Comparison of ENCODE assay signal across 1 cellular context in the genomic region with DNA sequence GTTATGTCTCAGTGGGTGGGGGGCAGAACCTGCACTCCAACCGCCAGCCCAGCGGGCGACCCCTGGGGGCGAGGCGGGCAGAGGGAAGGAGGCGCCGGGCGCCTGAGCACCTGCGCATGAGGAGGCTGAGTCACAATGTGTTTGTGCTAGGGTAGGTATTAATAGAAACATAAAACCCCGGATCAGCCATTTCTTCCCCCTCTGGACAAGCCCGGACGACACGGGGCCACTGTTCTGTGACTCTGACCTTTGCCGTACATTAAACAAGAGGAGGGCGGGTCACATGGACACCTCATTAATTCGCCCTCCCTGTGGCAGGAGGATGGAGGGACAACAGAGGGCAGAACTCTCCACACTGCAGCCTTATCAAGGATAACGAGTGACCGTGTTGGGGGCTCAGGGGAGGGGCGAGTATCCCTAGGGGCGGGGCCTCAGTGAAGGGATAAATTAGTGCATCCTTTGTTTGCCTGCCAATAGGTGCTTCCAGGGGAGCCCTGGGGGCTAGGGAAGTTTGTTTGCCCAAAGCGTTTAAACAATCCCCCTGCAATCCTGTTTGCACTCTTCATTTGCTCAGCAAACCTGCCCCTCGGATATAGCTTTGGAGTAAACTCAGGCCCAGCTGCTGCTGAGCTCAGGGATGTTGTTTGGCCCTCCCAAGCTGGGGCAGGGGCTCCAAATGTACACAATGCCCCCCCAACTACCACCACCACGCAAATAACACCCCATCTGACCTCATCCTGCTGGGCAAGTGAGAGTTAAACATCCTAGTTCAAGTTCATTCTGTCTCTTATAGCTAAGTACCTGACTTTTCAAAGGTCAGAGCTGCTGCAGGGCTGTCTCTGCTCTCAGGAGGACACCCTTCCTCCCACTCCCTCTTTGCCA.
TF ChIP-seq lines count a peak whose summit lies in the region.

No MANE protein-coding gene starts in this region.

TF ChIP-seq in HepG2, 621 proteins besides CTCF, POLR2A, EP300 and RAD21 (continued from another document and continues in another):
- TF ChIP-seq, protein P1, sequence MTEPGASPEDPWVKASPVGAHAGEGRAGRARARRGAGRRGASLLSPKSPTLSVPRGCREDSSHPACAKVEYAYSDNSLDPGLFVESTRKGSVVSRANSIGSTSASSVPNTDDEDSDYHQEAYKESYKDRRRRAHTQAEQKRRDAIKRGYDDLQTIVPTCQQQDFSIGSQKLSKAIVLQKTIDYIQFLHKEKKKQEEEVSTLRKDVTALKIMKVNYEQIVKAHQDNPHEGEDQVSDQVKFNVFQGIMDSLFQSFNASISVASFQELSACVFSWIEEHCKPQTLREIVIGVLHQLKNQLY (CRISPR knock-in tag; IDR thresholded peaks at IDR 0.05), result no peak
- TF ChIP-seq CCAR2 (optimal IDR thresholded peaks at IDR 0.05; ENCODE audit: low read depth, low read length), result no peak
- no peak; the same call in 1 of the 2 replicates for TF ChIP-seq MIER2 (CRISPR knock-in tag; IDR thresholded peaks at IDR 0.05)
- no peak for TF ChIP-seq NONO (IDR thresholded peaks at IDR 0.05)
- TF ChIP-seq NONO (CRISPR knock-in tag; conservative IDR thresholded peaks at IDR 0.05), result peak; percentile 88
- 0 out of 2 replicates have a peak, but pooled peaks have one; percentile 74 for TF ChIP-seq KDM5B (CRISPR knock-in tag; IDR thresholded peaks at IDR 0.05; ENCODE audit: borderline replicate concordance)
- TF ChIP-seq, protein P2, sequence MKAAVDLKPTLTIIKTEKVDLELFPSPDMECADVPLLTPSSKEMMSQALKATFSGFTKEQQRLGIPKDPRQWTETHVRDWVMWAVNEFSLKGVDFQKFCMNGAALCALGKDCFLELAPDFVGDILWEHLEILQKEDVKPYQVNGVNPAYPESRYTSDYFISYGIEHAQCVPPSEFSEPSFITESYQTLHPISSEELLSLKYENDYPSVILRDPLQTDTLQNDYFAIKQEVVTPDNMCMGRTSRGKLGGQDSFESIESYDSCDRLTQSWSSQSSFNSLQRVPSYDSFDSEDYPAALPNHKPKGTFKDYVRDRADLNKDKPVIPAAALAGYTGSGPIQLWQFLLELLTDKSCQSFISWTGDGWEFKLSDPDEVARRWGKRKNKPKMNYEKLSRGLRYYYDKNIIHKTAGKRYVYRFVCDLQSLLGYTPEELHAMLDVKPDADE (CRISPR knock-in tag; IDR thresholded peaks at IDR 0.05), result no peak
- no peak for TF ChIP-seq CC2D1A (CRISPR knock-in tag; IDR thresholded peaks at IDR 0.05)
- no peak for TF ChIP-seq MBNL3 (CRISPR knock-in tag; conservative IDR thresholded peaks at IDR 0.05)
- TF ChIP-seq ERF (CRISPR knock-in tag; IDR thresholded peaks at IDR 0.05), result peak; percentile 37; the same call in 1 of the 2 replicates
- TF ChIP-seq, protein P3, sequence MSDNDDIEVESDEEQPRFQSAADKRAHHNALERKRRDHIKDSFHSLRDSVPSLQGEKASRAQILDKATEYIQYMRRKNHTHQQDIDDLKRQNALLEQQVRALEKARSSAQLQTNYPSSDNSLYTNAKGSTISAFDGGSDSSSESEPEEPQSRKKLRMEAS (IDR thresholded peaks at IDR 0.05), result no peak; the same call in 1 of the 2 replicates
- peak; percentile 94 for TF ChIP-seq NR2F6 (IDR thresholded peaks at IDR 0.05)
- TF ChIP-seq NR2F6 (CRISPR knock-in tag; IDR thresholded peaks at IDR 0.05), result peak; percentile 73
- no peak for TF ChIP-seq POLR2AphosphoS2 (IDR thresholded peaks at IDR 0.05; ENCODE audit: low read depth, low read length)
- TF ChIP-seq, protein P4, sequence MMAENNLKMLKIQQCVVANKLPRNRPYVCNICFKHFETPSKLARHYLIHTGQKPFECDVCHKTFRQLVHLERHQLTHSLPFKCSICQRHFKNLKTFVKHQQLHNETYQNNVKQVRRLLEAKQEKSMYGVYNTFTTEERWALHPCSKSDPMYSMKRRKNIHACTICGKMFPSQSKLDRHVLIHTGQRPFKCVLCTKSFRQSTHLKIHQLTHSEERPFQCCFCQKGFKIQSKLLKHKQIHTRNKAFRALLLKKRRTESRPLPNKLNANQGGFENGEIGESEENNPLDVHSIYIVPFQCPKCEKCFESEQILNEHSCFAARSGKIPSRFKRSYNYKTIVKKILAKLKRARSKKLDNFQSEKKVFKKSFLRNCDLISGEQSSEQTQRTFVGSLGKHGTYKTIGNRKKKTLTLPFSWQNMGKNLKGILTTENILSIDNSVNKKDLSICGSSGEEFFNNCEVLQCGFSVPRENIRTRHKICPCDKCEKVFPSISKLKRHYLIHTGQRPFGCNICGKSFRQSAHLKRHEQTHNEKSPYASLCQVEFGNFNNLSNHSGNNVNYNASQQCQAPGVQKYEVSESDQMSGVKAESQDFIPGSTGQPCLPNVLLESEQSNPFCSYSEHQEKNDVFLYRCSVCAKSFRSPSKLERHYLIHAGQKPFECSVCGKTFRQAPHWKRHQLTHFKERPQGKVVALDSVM (CRISPR knock-in tag; IDR thresholded peaks at IDR 0.05), result no peak
- TF ChIP-seq ZNF20 (CRISPR knock-in tag; IDR thresholded peaks at IDR 0.05), result no peak
- peak; percentile 30; the same call in 1 of the 2 replicates for TF ChIP-seq AHR (CRISPR knock-in tag; IDR thresholded peaks at IDR 0.05)
- TF ChIP-seq, protein P5, sequence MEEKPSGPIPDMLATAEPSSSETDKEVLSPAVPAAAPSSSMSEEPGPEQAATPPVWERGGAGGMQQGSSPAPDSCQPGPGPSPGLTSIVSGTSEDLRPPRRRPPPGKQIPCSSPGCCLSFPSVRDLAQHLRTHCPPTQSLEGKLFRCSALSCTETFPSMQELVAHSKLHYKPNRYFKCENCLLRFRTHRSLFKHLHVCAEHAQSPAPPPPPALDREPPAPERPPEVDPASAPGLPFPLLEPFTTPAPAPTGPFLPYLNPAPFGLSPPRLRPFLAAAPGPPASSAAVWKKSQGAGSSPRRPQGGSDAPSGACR (CRISPR knock-in tag; IDR thresholded peaks at IDR 0.05), result no peak
- no peak for TF ChIP-seq HNRNPUL1 (IDR thresholded peaks at IDR 0.05; ENCODE audit: low read depth, low read length)
- TF ChIP-seq, protein P6, sequence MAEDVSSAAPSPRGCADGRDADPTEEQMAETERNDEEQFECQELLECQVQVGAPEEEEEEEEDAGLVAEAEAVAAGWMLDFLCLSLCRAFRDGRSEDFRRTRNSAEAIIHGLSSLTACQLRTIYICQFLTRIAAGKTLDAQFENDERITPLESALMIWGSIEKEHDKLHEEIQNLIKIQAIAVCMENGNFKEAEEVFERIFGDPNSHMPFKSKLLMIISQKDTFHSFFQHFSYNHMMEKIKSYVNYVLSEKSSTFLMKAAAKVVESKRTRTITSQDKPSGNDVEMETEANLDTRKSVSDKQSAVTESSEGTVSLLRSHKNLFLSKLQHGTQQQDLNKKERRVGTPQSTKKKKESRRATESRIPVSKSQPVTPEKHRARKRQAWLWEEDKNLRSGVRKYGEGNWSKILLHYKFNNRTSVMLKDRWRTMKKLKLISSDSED (CRISPR knock-in tag; IDR thresholded peaks at IDR 0.05), result no peak
- TF ChIP-seq, protein P7, sequence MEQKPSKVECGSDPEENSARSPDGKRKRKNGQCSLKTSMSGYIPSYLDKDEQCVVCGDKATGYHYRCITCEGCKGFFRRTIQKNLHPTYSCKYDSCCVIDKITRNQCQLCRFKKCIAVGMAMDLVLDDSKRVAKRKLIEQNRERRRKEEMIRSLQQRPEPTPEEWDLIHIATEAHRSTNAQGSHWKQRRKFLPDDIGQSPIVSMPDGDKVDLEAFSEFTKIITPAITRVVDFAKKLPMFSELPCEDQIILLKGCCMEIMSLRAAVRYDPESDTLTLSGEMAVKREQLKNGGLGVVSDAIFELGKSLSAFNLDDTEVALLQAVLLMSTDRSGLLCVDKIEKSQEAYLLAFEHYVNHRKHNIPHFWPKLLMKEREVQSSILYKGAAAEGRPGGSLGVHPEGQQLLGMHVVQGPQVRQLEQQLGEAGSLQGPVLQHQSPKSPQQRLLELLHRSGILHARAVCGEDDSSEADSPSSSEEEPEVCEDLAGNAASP (CRISPR knock-in tag; IDR thresholded peaks at IDR 0.05; ENCODE audit: borderline replicate concordance), result peak; percentile 98
- peak; percentile 63 for TF ChIP-seq ZNF263 (CRISPR knock-in tag; IDR thresholded peaks at IDR 0.05)
- TF ChIP-seq, protein P8, sequence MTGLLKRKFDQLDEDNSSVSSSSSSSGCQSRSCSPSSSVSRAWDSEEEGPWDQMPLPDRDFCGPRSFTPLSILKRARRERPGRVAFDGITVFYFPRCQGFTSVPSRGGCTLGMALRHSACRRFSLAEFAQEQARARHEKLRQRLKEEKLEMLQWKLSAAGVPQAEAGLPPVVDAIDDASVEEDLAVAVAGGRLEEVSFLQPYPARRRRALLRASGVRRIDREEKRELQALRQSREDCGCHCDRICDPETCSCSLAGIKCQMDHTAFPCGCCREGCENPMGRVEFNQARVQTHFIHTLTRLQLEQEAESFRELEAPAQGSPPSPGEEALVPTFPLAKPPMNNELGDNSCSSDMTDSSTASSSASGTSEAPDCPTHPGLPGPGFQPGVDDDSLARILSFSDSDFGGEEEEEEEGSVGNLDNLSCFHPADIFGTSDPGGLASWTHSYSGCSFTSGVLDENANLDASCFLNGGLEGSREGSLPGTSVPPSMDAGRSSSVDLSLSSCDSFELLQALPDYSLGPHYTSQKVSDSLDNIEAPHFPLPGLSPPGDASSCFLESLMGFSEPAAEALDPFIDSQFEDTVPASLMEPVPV (CRISPR knock-in tag; IDR thresholded peaks at IDR 0.05), result no peak
- TF ChIP-seq ZNF468 (CRISPR knock-in tag; IDR thresholded peaks at IDR 0.05), result no peak
- TF ChIP-seq YEATS2 (CRISPR knock-in tag; IDR thresholded peaks at IDR 0.05; ENCODE audit: borderline replicate concordance), result no peak
- no peak; the same call in 1 of the 2 replicates for TF ChIP-seq ZNF556 (CRISPR knock-in tag; IDR thresholded peaks at IDR 0.05; ENCODE audit: borderline replicate concordance)
- TF ChIP-seq IKZF4 (CRISPR knock-in tag; IDR thresholded peaks at IDR 0.05; ENCODE audit: borderline replicate concordance, low read depth, not compliant biosample characterization), result peak; percentile 83
- no peak for TF ChIP-seq KDM4B (CRISPR knock-in tag; IDR thresholded peaks at IDR 0.05)
- no peak for TF ChIP-seq U2AF2 (IDR thresholded peaks at IDR 0.05; ENCODE audit: low read depth, low read length)
- TF ChIP-seq, protein P9, sequence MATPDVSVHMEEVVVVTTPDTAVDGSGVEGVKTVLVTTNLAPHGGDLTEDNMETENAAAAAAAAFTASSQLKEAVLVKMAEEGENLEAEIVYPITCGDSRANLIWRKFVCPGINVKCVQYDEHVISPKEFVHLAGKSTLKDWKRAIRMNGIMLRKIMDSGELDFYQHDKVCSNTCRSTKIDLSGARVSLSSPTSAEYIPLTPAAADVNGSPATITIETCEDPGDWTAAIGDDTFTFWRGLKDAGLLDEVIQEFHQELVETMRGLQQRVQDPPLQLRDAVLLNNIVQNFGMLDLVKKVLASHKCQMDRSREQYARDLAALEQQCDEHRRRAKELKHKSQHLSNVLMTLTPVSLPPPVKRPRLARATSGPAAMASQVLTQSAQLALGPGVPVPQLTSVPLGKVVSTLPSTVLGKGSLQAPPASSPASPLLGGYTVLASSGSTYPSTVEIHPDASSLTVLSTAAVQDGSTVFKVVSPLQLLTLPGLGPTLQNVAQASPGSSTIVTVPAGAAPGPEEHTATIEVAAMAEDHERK (CRISPR knock-in tag; IDR thresholded peaks at IDR 0.05; ENCODE audit: low read depth), result no peak
- TF ChIP-seq ZSCAN12 (CRISPR knock-in tag; IDR thresholded peaks at IDR 0.05), result no peak
- TF ChIP-seq, protein P10, sequence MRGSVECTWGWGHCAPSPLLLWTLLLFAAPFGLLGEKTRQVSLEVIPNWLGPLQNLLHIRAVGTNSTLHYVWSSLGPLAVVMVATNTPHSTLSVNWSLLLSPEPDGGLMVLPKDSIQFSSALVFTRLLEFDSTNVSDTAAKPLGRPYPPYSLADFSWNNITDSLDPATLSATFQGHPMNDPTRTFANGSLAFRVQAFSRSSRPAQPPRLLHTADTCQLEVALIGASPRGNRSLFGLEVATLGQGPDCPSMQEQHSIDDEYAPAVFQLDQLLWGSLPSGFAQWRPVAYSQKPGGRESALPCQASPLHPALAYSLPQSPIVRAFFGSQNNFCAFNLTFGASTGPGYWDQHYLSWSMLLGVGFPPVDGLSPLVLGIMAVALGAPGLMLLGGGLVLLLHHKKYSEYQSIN (CRISPR knock-in tag; IDR thresholded peaks at IDR 0.05; ENCODE audit: borderline replicate concordance), result no peak
- TF ChIP-seq, protein P11, sequence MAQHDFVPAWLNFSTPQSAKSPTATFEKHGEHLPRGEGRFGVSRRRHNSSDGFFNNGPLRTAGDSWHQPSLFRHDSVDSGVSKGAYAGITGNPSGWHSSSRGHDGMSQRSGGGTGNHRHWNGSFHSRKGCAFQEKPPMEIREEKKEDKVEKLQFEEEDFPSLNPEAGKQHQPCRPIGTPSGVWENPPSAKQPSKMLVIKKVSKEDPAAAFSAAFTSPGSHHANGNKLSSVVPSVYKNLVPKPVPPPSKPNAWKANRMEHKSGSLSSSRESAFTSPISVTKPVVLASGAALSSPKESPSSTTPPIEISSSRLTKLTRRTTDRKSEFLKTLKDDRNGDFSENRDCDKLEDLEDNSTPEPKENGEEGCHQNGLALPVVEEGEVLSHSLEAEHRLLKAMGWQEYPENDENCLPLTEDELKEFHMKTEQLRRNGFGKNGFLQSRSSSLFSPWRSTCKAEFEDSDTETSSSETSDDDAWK (CRISPR knock-in tag; IDR thresholded peaks at IDR 0.05), result no peak
- TF ChIP-seq HCFC1 (IDR thresholded peaks at IDR 0.05; ENCODE audit: low read depth, low read length), result no peak
- TF ChIP-seq ELF4 (CRISPR knock-in tag; IDR thresholded peaks at IDR 0.05; ENCODE audit: borderline replicate concordance), result no peak
- no peak for TF ChIP-seq PRPF4 (IDR thresholded peaks at IDR 0.05; ENCODE audit: low read depth, low read length, poor library complexity, severe bottlenecking)
- TF ChIP-seq ZFP82 (CRISPR knock-in tag; IDR thresholded peaks at IDR 0.05; ENCODE audit: borderline replicate concordance), result no peak
- TF ChIP-seq ZKSCAN5 (CRISPR knock-in tag; IDR thresholded peaks at IDR 0.05), result no peak
- no peak for TF ChIP-seq SMAD9 (CRISPR knock-in tag; IDR thresholded peaks at IDR 0.05)
- no peak for TF ChIP-seq ATAD3A (CRISPR knock-in tag; IDR thresholded peaks at IDR 0.05)
- TF ChIP-seq SP5 (CRISPR knock-in tag; IDR thresholded peaks at IDR 0.05; ENCODE audit: borderline replicate concordance, low read depth), result peak; percentile 94
- TF ChIP-seq, protein P12, sequence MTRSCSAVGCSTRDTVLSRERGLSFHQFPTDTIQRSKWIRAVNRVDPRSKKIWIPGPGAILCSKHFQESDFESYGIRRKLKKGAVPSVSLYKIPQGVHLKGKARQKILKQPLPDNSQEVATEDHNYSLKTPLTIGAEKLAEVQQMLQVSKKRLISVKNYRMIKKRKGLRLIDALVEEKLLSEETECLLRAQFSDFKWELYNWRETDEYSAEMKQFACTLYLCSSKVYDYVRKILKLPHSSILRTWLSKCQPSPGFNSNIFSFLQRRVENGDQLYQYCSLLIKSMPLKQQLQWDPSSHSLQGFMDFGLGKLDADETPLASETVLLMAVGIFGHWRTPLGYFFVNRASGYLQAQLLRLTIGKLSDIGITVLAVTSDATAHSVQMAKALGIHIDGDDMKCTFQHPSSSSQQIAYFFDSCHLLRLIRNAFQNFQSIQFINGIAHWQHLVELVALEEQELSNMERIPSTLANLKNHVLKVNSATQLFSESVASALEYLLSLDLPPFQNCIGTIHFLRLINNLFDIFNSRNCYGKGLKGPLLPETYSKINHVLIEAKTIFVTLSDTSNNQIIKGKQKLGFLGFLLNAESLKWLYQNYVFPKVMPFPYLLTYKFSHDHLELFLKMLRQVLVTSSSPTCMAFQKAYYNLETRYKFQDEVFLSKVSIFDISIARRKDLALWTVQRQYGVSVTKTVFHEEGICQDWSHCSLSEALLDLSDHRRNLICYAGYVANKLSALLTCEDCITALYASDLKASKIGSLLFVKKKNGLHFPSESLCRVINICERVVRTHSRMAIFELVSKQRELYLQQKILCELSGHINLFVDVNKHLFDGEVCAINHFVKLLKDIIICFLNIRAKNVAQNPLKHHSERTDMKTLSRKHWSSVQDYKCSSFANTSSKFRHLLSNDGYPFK (CRISPR knock-in tag; IDR thresholded peaks at IDR 0.05; ENCODE audit: borderline replicate concordance), result peak; percentile 60; the same call in 1 of the 2 replicates
- peak; percentile 2; the same call in 1 of the 2 replicates for TF ChIP-seq JUND (CRISPR knock-in tag; IDR thresholded peaks at IDR 0.05)
